Comparison of ENCODE assay signal across 15 cellular contexts in the genomic region with DNA sequence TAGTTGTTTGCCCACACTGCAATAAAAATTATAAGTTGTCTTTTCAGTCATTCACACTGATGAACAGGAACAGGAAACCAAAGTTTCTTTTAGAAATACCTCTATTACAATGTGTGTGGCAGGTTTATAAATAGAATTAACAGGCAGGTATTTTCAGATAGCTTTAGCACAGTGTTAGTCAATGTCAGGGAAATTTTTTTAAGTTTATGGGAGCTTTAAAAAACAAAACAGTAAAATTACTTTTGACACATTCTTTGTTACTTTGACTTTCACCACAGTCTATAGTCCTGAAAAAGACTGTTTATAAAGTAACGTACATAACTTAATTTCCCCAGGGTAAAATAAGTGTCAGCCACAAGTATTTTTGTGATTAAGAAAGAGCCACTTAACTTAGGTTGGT. TPM values are rescaled to one million over a fixed set of nuclear protein-coding genes. Genes with fewer than 3 reads are reported as not detected.
DNase-seq lines count a peak whose midpoint lies in the region; ATAC-seq and TF ChIP-seq lines count a peak whose summit lies in the region.
"Had no signal": no experiment of that assay in that cellular context is flagged by ENCODE, and none has a peak within 500 bp of the region (broad histone marks: within the 10 kb centered on the region; RNA-seq: fewer than 3 reads in every experiment).

No MANE protein-coding gene starts in this region.

- H3K27ac ChIP-seq in OCI-LY7 (ENCODE audit: low read depth, low read length, poor library complexity, severe bottlenecking) = peak overlapping the region; percentile 89
- H3K27ac ChIP-seq: ovary had no signal

- CTCF ChIA-PET in OCI-LY7 (lab: Charles Lee; ENCODE audit: unreplicated experiment) = interaction anchor here (0.7 to 1.6 kb wide), 3 partner anchors 20 to 38 kb away, joined by 3 to 4 read pairs (median 4); no protein-coding TSS in a partner anchor
- CTCF ChIA-PET in activated naive CD4-positive, alpha-beta T cell treated with anti-CD3 and anti-CD28 coated beads for 36 hours (lab: Charles Lee) = no interaction called here

- H3K36me3 ChIP-seq in OCI-LY7 (ENCODE audit: insufficient read depth, low read length) = peaks cover 28% of the 10 kb centered on the region
- H3K36me3 ChIP-seq: ovary had no signal

- H4K20me1 ChIP-seq in OCI-LY7 (ENCODE audit: insufficient read depth, low read length) = no peaks in the 10 kb centered on the region

- no peak overlapping the region for H3K27ac Mint-ChIP-seq in activated naive CD4-positive, alpha-beta T cell treated with anti-CD3 and anti-CD28 coated beads for 36 hours
- H3K27ac Mint-ChIP-seq: CD8-positive, alpha-beta T cell had no signal

- peaks cover 4% of the 10 kb centered on the region for H3K4me1 Mint-ChIP-seq in activated naive CD4-positive, alpha-beta T cell treated with anti-CD3 and anti-CD28 coated beads for 36 hours (ENCODE audit: low read depth)

- H3K9me2 ChIP-seq in OCI-LY7 (ENCODE audit: insufficient read depth, low read length) = no peaks in the 10 kb centered on the region

- no peaks in the 10 kb centered on the region for H3K27me3 Mint-ChIP-seq in activated naive CD4-positive, alpha-beta T cell treated with anti-CD3 and anti-CD28 coated beads for 36 hours (ENCODE audit: low read depth)

- intact Hi-C loops in OCI-LY7 (cut with micrococcal nuclease; ENCODE audit: unreplicated experiment) = loop anchor here (1.0 to 2.0 kb wide), 2 partner anchors 21 to 38 kb away; a partner anchor contains a TSS
- intact Hi-C loops in activated naive CD4-positive, alpha-beta T cell treated with anti-CD3 and anti-CD28 coated beads for 36 hours (cut with micrococcal nuclease) = no loop called here

- no peak overlapping the region for H3K4me3 Mint-ChIP-seq in activated naive CD4-positive, alpha-beta T cell treated with anti-CD3 and anti-CD28 coated beads for 36 hours
- H3K4me3 Mint-ChIP-seq: CD8-positive, alpha-beta T cell had no signal

- peak overlapping the region; percentile 78 for H2AFZ ChIP-seq in OCI-LY7 (ENCODE audit: low read length)

- H3K9me3 ChIP-seq in OCI-LY7 (ENCODE audit: low read length) = peaks cover 36% of the 10 kb centered on the region
- H3K9me3 ChIP-seq: ovary had no signal

- no peaks in the 10 kb centered on the region for H3K79me2 ChIP-seq in OCI-LY7 (ENCODE audit: insufficient read depth, low read depth, low read length)

- peak overlapping the region; percentile 54 for H3K4me3 ChIP-seq in OCI-LY7 (ENCODE audit: low read depth, low read length, poor library complexity, severe bottlenecking)
- H3K4me3 ChIP-seq: lung, ovary had no signal

- H3K36me3 Mint-ChIP-seq in activated naive CD4-positive, alpha-beta T cell treated with anti-CD3 and anti-CD28 coated beads for 36 hours (ENCODE audit: low read depth) = no peaks in the 10 kb centered on the region
- H3K36me3 Mint-ChIP-seq: CD8-positive, alpha-beta T cell had no signal

- H3K4me2 ChIP-seq in OCI-LY7 (ENCODE audit: low read length) = peak overlapping the region; percentile 71

- no TSS peak for BruUV-seq in OCI-LY7 (replicated peaks; lab: Mats Ljungman, UMichigan)

- ATAC-seq in GM18867 (IDR thresholded peaks at IDR 0.05; ENCODE audit: unreplicated experiment) (peak; percentile 94), GM21528 (IDR thresholded peaks at IDR 0.05; ENCODE audit: low FRiP score, unreplicated experiment) (peak; percentile 86), HG03066 (IDR thresholded peaks at IDR 0.05; ENCODE audit: low read depth, unreplicated experiment) (peak; percentile 89)
- ATAC-seq: CD8-positive, alpha-beta T cell had no signal

- POLR2A ChIA-PET in OCI-LY7 (lab: Charles Lee) = interaction anchor here (0.7 to 4.0 kb wide), 13 partner anchors 9 to 82 kb away, joined by 3 to 60 read pairs (median 3); a partner anchor contains a TSS

- peaks cover 59% of the 10 kb centered on the region for H3K4me1 ChIP-seq in OCI-LY7 (ENCODE audit: insufficient read depth, low read length, poor library complexity, severe bottlenecking)

- peaks cover 6% of the 10 kb centered on the region for H3K9me3 Mint-ChIP-seq in activated naive CD4-positive, alpha-beta T cell treated with anti-CD3 and anti-CD28 coated beads for 36 hours
- H3K9me3 Mint-ChIP-seq: CD8-positive, alpha-beta T cell had no signal

- no peak for TF ChIP-seq CTCF in OCI-LY7 (conservative IDR thresholded peaks at IDR 0.05; ENCODE audit: low read length)

- DNase-seq in OCI-LY7 (ENCODE audit: low spot score) = peak; percentile 52
- DNase-seq in activated naive CD4-positive, alpha-beta T cell treated with anti-CD3 and anti-CD28 coated beads for 36 hours = no peak
- DNase-seq in cerebellar cortex (ENCODE audit: low spot score) = no peak
- DNase-seq in inferior parietal cortex (ENCODE audit: extremely low spot score) = no peak
- DNase-seq in DMS53 (lab: John Stamatoyannopoulos, UW) = no peak
- DNase-seq: activated T-cell treated with anti-CD3 and anti-CD28 coated beads for 4 hours; CD8-positive, alpha-beta T cell; hippocampal formation; Kasumi-1; NCI-H2227 treated with DMSO at 0.1 percent for 48 hours; ovary had no signal

RNA-seq across cellular contexts. Expression of a gene that starts 38.1 kb away (rescaled TPM):
- total RNA-seq in OCI-LY7 (2014; rRNA removed; shearing (Covaris generic)) = 9.0 and 16.0 TPM in 2 replicates
- 12.9 TPM in 2 replicates for total RNA-seq in OCI-LY7 (2022)
- under 1 TPM; 0.76 to 0.99 TPM for total RNA-seq in activated naive CD4-positive, alpha-beta T cell treated with anti-CD3 and anti-CD28 coated beads for 36 hours

RNA-seq across cellular contexts. Expression of a gene that starts 38.9 kb away (rescaled TPM):
- 76.3 and 106 TPM in 2 replicates for total RNA-seq in OCI-LY7 (2014; rRNA removed; shearing (Covaris generic))
- 77.9 and 84.4 TPM in 2 replicates for total RNA-seq in OCI-LY7 (2022)
- 10 to 100 TPM; 46.6 to 55.7 TPM for total RNA-seq in activated naive CD4-positive, alpha-beta T cell treated with anti-CD3 and anti-CD28 coated beads for 36 hours

Comparison
In these comparisons a context has a peak if more than half of its experiments do, and no peak if none do; other contexts are left out.
1. RNA of a gene that starts 38.1 kb away (total RNA-seq): 9.0 to 16.0 TPM in OCI-LY7; 0.76 to 0.99 TPM in activated naive CD4-positive, alpha-beta T cell treated with anti-CD3 and anti-CD28 coated beads for 36 hours; every median in the first group is over 4 times any median in the second.
2. Peak in every context shown above with its lines, with median percentiles within 50 percentile points of each other: ATAC-seq.